In the genomic region with DNA sequence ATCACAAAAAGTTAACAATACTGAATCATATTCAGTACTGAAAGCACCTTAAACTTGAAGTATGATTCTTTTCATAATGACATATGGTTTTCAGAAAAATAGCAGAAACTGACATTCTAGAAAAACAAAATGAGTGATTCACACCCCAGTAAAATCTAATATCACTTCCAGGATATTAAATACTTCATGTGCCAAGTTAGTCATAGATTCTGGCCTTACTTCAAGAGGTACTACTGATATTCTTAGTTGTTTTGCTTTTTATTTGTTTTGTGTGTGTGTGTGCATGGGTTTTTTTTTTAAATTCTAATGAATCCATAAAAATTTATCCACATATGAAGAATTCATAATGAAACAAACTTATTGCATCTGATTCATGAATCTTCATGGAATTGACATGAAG, we compare ENCODE assay signal across 15 cellular contexts.
"Had no signal": no experiment of that assay in that cellular context is flagged by ENCODE, and none has a peak within 500 bp of the region (broad histone marks: within the 10 kb centered on the region; RNA-seq: fewer than 3 reads in every experiment).

No MANE protein-coding gene starts in this region.

- DNase-seq: activated CD4-positive, alpha-beta T cell treated with anti-CD3 and anti-CD28 coated beads, Interleukin-2, amount 10 ng/mL, durations not matched to agents 24 days and 14 days; activated CD4-positive, CD25-positive, alpha-beta regulatory T cell; activated CD8-positive, alpha-beta memory T cell treated with anti-CD3 and anti-CD28 coated beads, Interleukin-2, amount 50 U/mL, for 48 hours; activated naive CD8-positive, alpha-beta T cell treated with anti-CD3 and anti-CD28 coated beads, Interleukin-2, amount 10 ng/mL, durations not matched to agents 7 days and 5 days; activated T-cell treated with anti-CD3 and anti-CD28 coated beads, Interleukin-2, amount 50 U/mL, for 72 hours; anterior cingulate cortex; islet precursor cell; midbrain; ovary; stimulated activated CD4-positive, alpha-beta T cell treated with anti-CD3 and anti-CD28 coated beads, Interleukin-2, amount 100 ng/mL, for 24 hours; uterus had no signal

- H3K27ac ChIP-seq: ovary, tibial nerve, uterus had no signal

- H3K36me3 ChIP-seq: ovary, tibial nerve, uterus had no signal

- H3K27me3 ChIP-seq: ovary, tibial nerve, uterus had no signal

- H3K4me3 ChIP-seq: lung, ovary, tibial nerve, uterus had no signal

- ATAC-seq: activated T-cell treated with anti-CD3 and anti-CD28 coated beads, Interleukin-2, amount 50 U/mL, for 72 hours; sciatic nerve; stimulated activated effector memory CD8-positive, alpha-beta T cell treated with anti-CD3 and anti-CD28 coated beads, Interleukin-12 subunit alpha, Interleukin-12 subunit beta, amount 100 ng/mL, for 72 hours had no signal

- H3K4me1 ChIP-seq: tibial nerve had no signal

- H3K9me3 ChIP-seq: ovary, uterus had no signal
